Comparison of ENCODE assay signal across 27 cellular contexts in genomic region chr1:214966366-214966765, GRCh38.
A peak's percentile ranks its signal among the peaks of the same experiment; 100 is the strongest.
DNase-seq lines count a peak whose midpoint lies in the region; ATAC-seq lines count a peak whose summit lies in the region.
"Had no signal": no experiment of that assay in that cellular context is flagged by ENCODE, and none has a peak within 500 bp of the region (broad histone marks: within the 10 kb centered on the region; RNA-seq: fewer than 3 reads in every experiment).

No MANE protein-coding gene starts in this region.

- ATAC-seq in GM18517 (IDR thresholded peaks at IDR 0.05; ENCODE audit: unreplicated experiment) = no peak
- ATAC-seq: foreskin keratinocyte, T-cell had no signal

- no peaks in the 10 kb centered on the region for H3K9me3 ChIP-seq in ectodermal cell (ENCODE audit: control insufficient read depth, low read length)
- H3K9me3 ChIP-seq: colonic mucosa, lower lobe of right lung, right atrium auricular region, suprapubic skin, vagina had no signal

- H3K36me3 ChIP-seq in ectodermal cell (ENCODE audit: control insufficient read depth, insufficient read depth, low read length) = no peaks in the 10 kb centered on the region
- H3K36me3 ChIP-seq: colonic mucosa, lower lobe of right lung, right atrium auricular region, suprapubic skin, vagina had no signal

- no peaks in the 10 kb centered on the region for H3K27me3 ChIP-seq in ectodermal cell (ENCODE audit: control insufficient read depth, insufficient read depth, low read length, poor library complexity, severe bottlenecking)
- H3K27me3 ChIP-seq: colonic mucosa, foreskin keratinocyte, hepatocyte, right atrium auricular region, suprapubic skin, vagina had no signal

- H3K4me1 ChIP-seq in ectodermal cell (ENCODE audit: control insufficient read depth, insufficient read depth, low read length) = peaks cover 12% of the 10 kb centered on the region
- H3K4me1 ChIP-seq: colonic mucosa, foreskin keratinocyte, lower lobe of right lung, right atrium auricular region, suprapubic skin, vagina had no signal

- peak overlapping the region; percentile 31 for H3K27ac ChIP-seq in ectodermal cell (ENCODE audit: insufficient read depth, low read depth, low read length, poor library complexity, severe bottlenecking)
- H3K27ac ChIP-seq: colonic mucosa, foreskin keratinocyte, hepatocyte, lower lobe of right lung, right atrium auricular region, suprapubic skin, vagina had no signal

- DNase-seq in G401 (ENCODE audit: low spot score) (peak; percentile 5), iris pigment epithelial cell (ENCODE audit: low read depth) (peak; percentile 48), skeletal muscle cell (ENCODE audit: low read depth) (peak; percentile 51), NCI-H446 (lab: John Stamatoyannopoulos, UW) (no peak), ureter (ENCODE audit: low spot score) (no peak)
- no peak for DNase-seq in stimulated activated CD4-positive, alpha-beta T cell treated with anti-CD3 and anti-CD28 coated beads, Interleukin-1b, Interleukin-23, amount 100 ng/mL, for 48 hours
- DNase-seq: activated CD4-positive, alpha-beta T cell treated with anti-CD3 and anti-CD28 coated beads for 1 hour; activated gamma-delta T cell treated with Interleukin-2 at 50 U/mL for 16 hours; activated T-cell treated with anti-CD3 and anti-CD28 coated beads, Interleukin-2, amount 50 U/mL, for 1 hour; CD4-positive, alpha-beta memory T cell; colonic mucosa; DMS153; foreskin keratinocyte; GDM1; islet precursor cell; lower lobe of right lung; naive B cell; NCI-H187 treated with DMSO at 0.1 percent for 48 hours; NCI-H774; SHP77 treated with DMSO at 0.1 percent for 48 hours; T-cell had no signal

- in situ Hi-C loops in G401 (cut with HindIII; ENCODE audit: low sequenced_read_pairs) = no loop called here

- no peak overlapping the region for H3K4me3 ChIP-seq in ectodermal cell (ENCODE audit: insufficient read depth, low read depth, low read length)
- no peak overlapping the region for H3K4me3 ChIP-seq in skeletal muscle cell (ENCODE audit: low read depth, low read length)
- H3K4me3 ChIP-seq: colonic mucosa, hepatocyte, lower lobe of right lung, right atrium auricular region, suprapubic skin, vagina had no signal

- 51 to 60% methylated on average over 3 of the region's 3 CpGs for WGBS in ectodermal cell, 2 experiments

Comparison
In these comparisons a context has a peak if more than half of its experiments do, and no peak if none do; other contexts are left out.
1. DNase-seq: peak in G401 (single experiment), iris pigment epithelial cell (single experiment) and skeletal muscle cell (single experiment); none in NCI-H446 (0 of 2), stimulated activated CD4-positive, alpha-beta T cell treated with anti-CD3 and anti-CD28 coated beads, Interleukin-1b, Interleukin-23, amount 100 ng/mL, for 48 hours (single experiment) and ureter (single experiment).